Comparison of ENCODE assay signal across 1 cellular context in the genomic region with DNA sequence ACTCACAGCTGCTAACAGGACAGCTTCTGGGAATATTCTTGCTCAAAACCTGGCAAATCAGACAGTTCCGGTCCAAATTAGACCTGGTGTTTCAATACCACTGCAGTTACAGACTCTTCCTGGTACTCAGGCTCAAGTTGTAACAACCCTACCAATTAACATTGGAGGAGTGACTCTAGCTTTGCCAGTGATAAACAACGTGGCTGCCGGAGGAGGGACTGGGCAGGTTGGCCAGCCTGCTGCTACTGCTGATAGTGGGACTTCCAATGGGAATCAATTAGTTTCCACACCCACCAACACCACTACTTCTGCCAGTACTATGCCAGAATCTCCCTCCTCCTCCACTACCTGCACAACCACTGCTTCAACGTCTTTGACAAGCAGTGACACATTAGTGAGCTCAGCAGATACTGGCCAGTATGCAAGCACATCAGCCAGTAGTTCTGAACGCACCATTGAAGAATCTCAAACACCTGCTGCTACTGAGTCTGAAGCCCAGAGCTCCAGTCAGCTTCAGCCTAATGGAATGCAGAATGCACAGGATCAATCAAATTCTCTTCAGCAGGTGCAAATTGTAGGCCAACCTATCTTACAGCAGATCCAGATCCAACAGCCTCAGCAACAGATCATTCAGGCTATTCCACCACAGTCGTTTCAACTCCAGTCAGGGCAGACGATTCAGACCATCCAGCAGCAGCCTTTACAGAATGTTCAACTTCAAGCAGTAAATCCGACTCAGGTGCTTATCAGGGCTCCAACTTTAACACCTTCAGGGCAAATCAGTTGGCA.
TF ChIP-seq lines count a peak whose summit lies in the region.

No MANE protein-coding gene starts in this region.

TF ChIP-seq in WTC11, 78 proteins besides CTCF, POLR2A, EP300 and RAD21 (continued from another document):
- TF ChIP-seq GRHL2 (CRISPR knock-in tag; IDR thresholded peaks at IDR 0.05; ENCODE audit: insufficient replicate concordance, severe bottlenecking) = no peak
- TF ChIP-seq, protein P1, sequence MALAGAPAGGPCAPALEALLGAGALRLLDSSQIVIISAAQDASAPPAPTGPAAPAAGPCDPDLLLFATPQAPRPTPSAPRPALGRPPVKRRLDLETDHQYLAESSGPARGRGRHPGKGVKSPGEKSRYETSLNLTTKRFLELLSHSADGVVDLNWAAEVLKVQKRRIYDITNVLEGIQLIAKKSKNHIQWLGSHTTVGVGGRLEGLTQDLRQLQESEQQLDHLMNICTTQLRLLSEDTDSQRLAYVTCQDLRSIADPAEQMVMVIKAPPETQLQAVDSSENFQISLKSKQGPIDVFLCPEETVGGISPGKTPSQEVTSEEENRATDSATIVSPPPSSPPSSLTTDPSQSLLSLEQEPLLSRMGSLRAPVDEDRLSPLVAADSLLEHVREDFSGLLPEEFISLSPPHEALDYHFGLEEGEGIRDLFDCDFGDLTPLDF (CRISPR knock-in tag; IDR thresholded peaks at IDR 0.05) = no peak
- no peak for TF ChIP-seq NFYB (CRISPR knock-in tag; conservative IDR thresholded peaks at IDR 0.05; ENCODE audit: low read depth)
- TF ChIP-seq, protein P2, sequence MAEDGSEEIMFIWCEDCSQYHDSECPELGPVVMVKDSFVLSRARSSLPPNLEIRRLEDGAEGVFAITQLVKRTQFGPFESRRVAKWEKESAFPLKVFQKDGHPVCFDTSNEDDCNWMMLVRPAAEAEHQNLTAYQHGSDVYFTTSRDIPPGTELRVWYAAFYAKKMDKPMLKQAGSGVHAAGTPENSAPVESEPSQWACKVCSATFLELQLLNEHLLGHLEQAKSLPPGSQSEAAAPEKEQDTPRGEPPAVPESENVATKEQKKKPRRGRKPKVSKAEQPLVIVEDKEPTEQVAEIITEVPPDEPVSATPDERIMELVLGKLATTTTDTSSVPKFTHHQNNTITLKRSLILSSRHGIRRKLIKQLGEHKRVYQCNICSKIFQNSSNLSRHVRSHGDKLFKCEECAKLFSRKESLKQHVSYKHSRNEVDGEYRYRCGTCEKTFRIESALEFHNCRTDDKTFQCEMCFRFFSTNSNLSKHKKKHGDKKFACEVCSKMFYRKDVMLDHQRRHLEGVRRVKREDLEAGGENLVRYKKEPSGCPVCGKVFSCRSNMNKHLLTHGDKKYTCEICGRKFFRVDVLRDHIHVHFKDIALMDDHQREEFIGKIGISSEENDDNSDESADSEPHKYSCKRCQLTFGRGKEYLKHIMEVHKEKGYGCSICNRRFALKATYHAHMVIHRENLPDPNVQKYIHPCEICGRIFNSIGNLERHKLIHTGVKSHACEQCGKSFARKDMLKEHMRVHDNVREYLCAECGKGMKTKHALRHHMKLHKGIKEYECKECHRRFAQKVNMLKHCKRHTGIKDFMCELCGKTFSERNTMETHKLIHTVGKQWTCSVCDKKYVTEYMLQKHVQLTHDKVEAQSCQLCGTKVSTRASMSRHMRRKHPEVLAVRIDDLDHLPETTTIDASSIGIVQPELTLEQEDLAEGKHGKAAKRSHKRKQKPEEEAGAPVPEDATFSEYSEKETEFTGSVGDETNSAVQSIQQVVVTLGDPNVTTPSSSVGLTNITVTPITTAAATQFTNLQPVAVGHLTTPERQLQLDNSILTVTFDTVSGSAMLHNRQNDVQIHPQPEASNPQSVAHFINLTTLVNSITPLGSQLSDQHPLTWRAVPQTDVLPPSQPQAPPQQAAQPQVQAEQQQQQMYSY (CRISPR knock-in tag; IDR thresholded peaks at IDR 0.05) = no peak
- no peak for TF ChIP-seq FOXJ3 (CRISPR knock-in tag; IDR thresholded peaks at IDR 0.05; ENCODE audit: borderline replicate concordance)
- no peak for TF ChIP-seq GABPB1 (CRISPR knock-in tag; IDR thresholded peaks at IDR 0.05)
- no peak for TF ChIP-seq PRRX2 (CRISPR knock-in tag; IDR thresholded peaks at IDR 0.05)
- TF ChIP-seq SMAD4 (CRISPR knock-in tag; IDR thresholded peaks at IDR 0.05) = no peak
- TF ChIP-seq, protein P3, sequence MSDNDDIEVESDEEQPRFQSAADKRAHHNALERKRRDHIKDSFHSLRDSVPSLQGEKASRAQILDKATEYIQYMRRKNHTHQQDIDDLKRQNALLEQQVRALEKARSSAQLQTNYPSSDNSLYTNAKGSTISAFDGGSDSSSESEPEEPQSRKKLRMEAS (CRISPR knock-in tag; IDR thresholded peaks at IDR 0.05) = no peak
- TF ChIP-seq ELF4 (CRISPR knock-in tag; IDR thresholded peaks at IDR 0.05; ENCODE audit: low read depth) = no peak
